ENCODE assay signal across 27 cellular contexts in the genomic region with DNA sequence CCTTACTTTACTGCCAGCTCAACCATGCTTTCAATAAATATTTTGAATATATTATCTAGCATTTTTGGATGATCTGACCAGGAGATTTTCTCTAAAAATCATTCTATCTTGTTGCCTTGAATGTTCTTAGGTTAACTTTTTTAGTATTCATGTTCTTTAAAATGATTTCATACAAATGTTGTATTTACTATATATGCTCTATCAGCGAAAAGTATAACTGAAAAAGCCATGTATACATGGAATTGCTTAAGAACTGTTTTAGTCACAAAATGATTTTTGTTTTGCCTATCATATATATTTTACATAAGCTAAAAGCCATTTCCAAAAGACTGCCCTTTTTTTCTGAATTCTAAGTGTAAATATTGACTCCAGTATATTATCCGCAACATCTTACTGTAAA.
"Had no signal": no experiment of that assay in that cellular context is flagged by ENCODE, and none has a peak within 500 bp of the region (broad histone marks: within the 10 kb centered on the region; RNA-seq: fewer than 3 reads in every experiment).

No MANE protein-coding gene starts in this region.

- H3K27ac ChIP-seq: stomach, suprapubic skin, testis, thoracic aorta, thyroid gland, tibial artery, tibial nerve, transverse colon, upper lobe of left lung, upper lobe of right lung, uterus, vagina had no signal

- ATAC-seq: stimulated activated effector memory CD8-positive, alpha-beta T cell treated with anti-CD3 and anti-CD28 coated beads, Interleukin-12 subunit alpha, Interleukin-12 subunit beta, amount 100 ng/mL, for 72 hours; stimulated activated memory B cell treated with anti-CD40 and anti-IgM and Interleukin-4, amounts not matched to agents 10 μg/mL and 1 μg/mL and 100 μg/mL, for 72 hours; stimulated activated naive B cell treated with anti-CD40 and anti-IgM and Interleukin-4, amounts not matched to agents 10 μg/mL and 1 μg/mL and 100 μg/mL, for 72 hours; stimulated activated naive CD8-positive, alpha-beta T cell treated with anti-CD3 and anti-CD28 coated beads, Interleukin-15, amount 100 ng/mL, for 72 hours; stimulated activated naive CD8-positive, alpha-beta T cell treated with anti-CD3 and anti-CD28 coated beads, Interleukin-15, Interleukin-2, amounts not matched to agents 100 U/mL and 50 U/mL, for 24 hours; upper lobe of right lung had no signal

- H3K4me1 ChIP-seq: stomach, testis, thyroid gland, tibial artery, tibial nerve, transverse colon, upper lobe of left lung, upper lobe of right lung, uterus, vagina had no signal

- DNase-seq: stimulated activated CD4-positive, alpha-beta T cell treated with anti-CD3 and anti-CD28 coated beads, Interleukin-2, amount 100 ng/mL, for 48 hours; stimulated activated CD4-positive, alpha-beta T cell treated with anti-CD3 and anti-CD28 coated beads, Interleukin-4, amount 100 ng/mL, for 1 hour; stimulated activated CD4-positive, alpha-beta T cell treated with anti-CD3 and anti-CD28 coated beads, Interleukin-4, amount 100 ng/mL, for 24 hours; stimulated activated CD4-positive, alpha-beta T cell treated with anti-CD3 and anti-CD28 coated beads, Interleukin-4, amount 100 ng/mL, for 4 hours; stimulated activated CD8-positive, alpha-beta memory T cell treated with anti-CD3 and anti-CD28 coated beads, Interleukin-4, amount 100 ng/mL, for 48 hours; stimulated activated naive B cell treated with anti-CD40 and anti-IgM and Interleukin-4, amounts not matched to agents 10 μg/mL and 1 μg/mL and 100 μg/mL, for 72 hours; stimulated activated naive CD4-positive, alpha-beta T cell; stimulated activated naive CD4-positive, alpha-beta T cell treated with Interleukin-2 at 50 U/mL for 16 hours; stimulated activated naive CD8-positive, alpha-beta T cell treated with anti-CD3 and anti-CD28 coated beads, Interleukin-15, amount 100 ng/mL, for 72 hours; stimulated activated naive CD8-positive, alpha-beta T cell treated with anti-CD3 and anti-CD28 coated beads, Interleukin-15, Interleukin-2, amounts not matched to agents 100 U/mL and 50 U/mL, for 24 hours; stomach; substantia nigra; testis; thyroid gland; tibial artery; transverse colon; trophoblast cell; upper lobe of left lung; upper lobe of right lung; uterus had no signal

- H3K27me3 ChIP-seq: stomach, suprapubic skin, testis, thyroid gland, tibial artery, tibial nerve, transverse colon, upper lobe of left lung, upper lobe of right lung, uterus, vagina had no signal

- H3K4me3 ChIP-seq: stomach, suprapubic skin, testis, thoracic aorta, thyroid gland, tibial artery, tibial nerve, transverse colon, upper lobe of left lung, upper lobe of right lung, uterus, vagina had no signal

- H3K9me3 ChIP-seq: testis, thyroid gland, upper lobe of right lung, uterus, vagina had no signal

- FAIRE-seq: urothelium cell line had no signal

- H3K36me3 ChIP-seq: suprapubic skin, thoracic aorta, thyroid gland, transverse colon, upper lobe of left lung, upper lobe of right lung, uterus, vagina had no signal
